12 cellular contexts compared by ENCODE assay signal in genomic region chr13:53141336-53141735, GRCh38.
DNase-seq lines count a peak whose midpoint lies in the region; ATAC-seq and TF ChIP-seq lines count a peak whose summit lies in the region.
"Had no signal": no experiment of that assay in that cellular context is flagged by ENCODE, and none has a peak within 500 bp of the region (broad histone marks: within the 10 kb centered on the region; RNA-seq: fewer than 3 reads in every experiment).

No MANE protein-coding gene starts in this region.

- H3K4me2 ChIP-seq in osteoblast (ENCODE audit: insufficient read depth, low read length), result no peak overlapping the region
- H3K4me2 ChIP-seq: BLaER1 treated with 17β-estradiol and CSF1 and Interleukin-3, amounts not matched to agents 10 nM and 100 nM had no signal

- no peaks in the 10 kb centered on the region for H3K27me3 ChIP-seq in osteoblast (ENCODE audit: insufficient read depth, low read length)
- H3K27me3 ChIP-seq: BLaER1 treated with 17β-estradiol and CSF1 and Interleukin-3, amounts not matched to agents 10 nM and 100 nM had no signal

- H2AFZ ChIP-seq in osteoblast (ENCODE audit: low read length), result no peak overlapping the region

- no peak overlapping the region for H3K4me3 ChIP-seq in osteoblast (ENCODE audit: insufficient read depth, low read length)
- H3K4me3 ChIP-seq: BLaER1 treated with 17β-estradiol and CSF1 and Interleukin-3, amounts not matched to agents 10 nM and 100 nM had no signal

- TF ChIP-seq CTCF in osteoblast (IDR thresholded peaks at IDR 0.05; ENCODE audit: extremely low read depth, low read depth, low read length), result no peak

- peaks cover 2% of the 10 kb centered on the region for H3K9me3 ChIP-seq in osteoblast (ENCODE audit: low read depth, low read length)
- H3K9me3 ChIP-seq: BLaER1 treated with 17β-estradiol and CSF1 and Interleukin-3, amounts not matched to agents 10 nM and 100 nM had no signal

- H3K27ac ChIP-seq in osteoblast (ENCODE audit: low read depth, low read length), result no peak overlapping the region
- H3K27ac ChIP-seq: BLaER1 treated with 17β-estradiol and CSF1 and Interleukin-3, amounts not matched to agents 10 nM and 100 nM had no signal

- DNase-seq in NCI-H345 (lab: John Stamatoyannopoulos, UW) (peak; percentile 17), NCI-H345 treated with DMSO at 0.1 percent for 48 hours (lab: John Stamatoyannopoulos, UW; ENCODE audit: unreplicated experiment) (no peak), NCI-H1092 (lab: John Stamatoyannopoulos, UW) (peak; percentile 55), NCI-H2171 (lab: John Stamatoyannopoulos, UW) (peak; percentile 81), osteoblast (ENCODE audit: insufficient read length, low spot score, missing footprints) (peak; percentile 49)
- DNase-seq in NK-92 treated with Interleukin-12 subunit alpha and Interleukin-12 subunit beta, amount 100 ng/mL, for 24 hours (lab: John Stamatoyannopoulos, UW), result no peak
- DNase-seq: CD8-positive, alpha-beta memory T cell; H7; NCI-H510A treated with DMSO at 0.1 percent for 48 hours had no signal

- no peaks in the 10 kb centered on the region for H4K20me1 ChIP-seq in osteoblast (ENCODE audit: insufficient read depth, low read length)
- H4K20me1 ChIP-seq: BLaER1 treated with 17β-estradiol and CSF1 and Interleukin-3, amounts not matched to agents 10 nM and 100 nM had no signal

- no peaks in the 10 kb centered on the region for H3K36me3 ChIP-seq in osteoblast (ENCODE audit: insufficient read depth, low read length)
- H3K36me3 ChIP-seq: BLaER1 treated with 17β-estradiol and CSF1 and Interleukin-3, amounts not matched to agents 10 nM and 100 nM had no signal

- ATAC-seq in HG03097 (IDR thresholded peaks at IDR 0.05; ENCODE audit: low FRiP score, unreplicated experiment) (no peak), GM18502 (IDR thresholded peaks at IDR 0.05; ENCODE audit: poor library complexity, unreplicated experiment) (no peak)

- no peaks in the 10 kb centered on the region for H3K4me1 ChIP-seq in osteoblast (ENCODE audit: insufficient read depth, low read length)

- no peaks in the 10 kb centered on the region for H3K79me2 ChIP-seq in osteoblast (ENCODE audit: insufficient read depth, low read length)

Comparison
In these comparisons a context has a peak if more than half of its experiments do, and no peak if none do; other contexts are left out.
1. DNase-seq: peak in NCI-H345 (single experiment), NCI-H1092 (single experiment), NCI-H2171 (single experiment) and osteoblast (single experiment); none in NCI-H345 treated with DMSO at 0.1 percent for 48 hours (single experiment) and NK-92 treated with Interleukin-12 subunit alpha and Interleukin-12 subunit beta, amount 100 ng/mL, for 24 hours (single experiment).